In the genomic region with DNA sequence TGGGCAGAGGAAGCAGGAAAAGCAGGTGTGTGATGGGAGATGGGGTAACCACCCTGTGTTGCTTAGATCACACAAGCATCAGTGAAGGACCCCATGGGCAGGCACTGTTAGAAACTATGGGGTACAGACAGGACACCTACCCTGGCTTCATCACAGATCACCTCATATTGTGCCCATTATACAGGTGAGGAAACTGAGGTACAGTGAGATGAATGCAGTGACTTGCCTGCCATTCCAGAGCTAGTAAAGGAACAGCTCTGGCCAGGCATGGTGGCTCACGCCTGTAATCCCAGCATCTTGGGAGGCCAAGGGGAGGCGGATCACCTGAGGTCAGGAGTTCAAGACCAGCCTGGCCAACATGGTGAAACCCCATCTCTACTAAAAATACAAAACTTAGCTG, we compare ENCODE assay signal across 1 cellular context.
TF ChIP-seq lines count a peak whose summit lies in the region.

No MANE protein-coding gene starts in this region.

TF ChIP-seq in HepG2, 621 proteins besides CTCF, POLR2A, EP300 and RAD21:
- no peak for TF ChIP-seq ZC3H4 (CRISPR knock-in tag; IDR thresholded peaks at IDR 0.05; ENCODE audit: borderline replicate concordance)
- TF ChIP-seq ZNF335 (CRISPR knock-in tag; IDR thresholded peaks at IDR 0.05): no peak
- no peak for TF ChIP-seq JUNB (CRISPR knock-in tag; IDR thresholded peaks at IDR 0.05; ENCODE audit: borderline replicate concordance)
- TF ChIP-seq CERS6 (CRISPR knock-in tag; IDR thresholded peaks at IDR 0.05): no peak
- TF ChIP-seq, protein P1, sequence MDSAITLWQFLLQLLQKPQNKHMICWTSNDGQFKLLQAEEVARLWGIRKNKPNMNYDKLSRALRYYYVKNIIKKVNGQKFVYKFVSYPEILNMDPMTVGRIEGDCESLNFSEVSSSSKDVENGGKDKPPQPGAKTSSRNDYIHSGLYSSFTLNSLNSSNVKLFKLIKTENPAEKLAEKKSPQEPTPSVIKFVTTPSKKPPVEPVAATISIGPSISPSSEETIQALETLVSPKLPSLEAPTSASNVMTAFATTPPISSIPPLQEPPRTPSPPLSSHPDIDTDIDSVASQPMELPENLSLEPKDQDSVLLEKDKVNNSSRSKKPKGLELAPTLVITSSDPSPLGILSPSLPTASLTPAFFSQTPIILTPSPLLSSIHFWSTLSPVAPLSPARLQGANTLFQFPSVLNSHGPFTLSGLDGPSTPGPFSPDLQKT (CRISPR knock-in tag; IDR thresholded peaks at IDR 0.05; ENCODE audit: borderline replicate concordance): no peak
- TF ChIP-seq BCLAF1 (IDR thresholded peaks at IDR 0.05): no peak
- no peak for TF ChIP-seq SP1 (IDR thresholded peaks at IDR 0.05)
- TF ChIP-seq SP1 (CRISPR knock-in tag; IDR thresholded peaks at IDR 0.05): no peak
- TF ChIP-seq ZNF274 (CRISPR knock-in tag; IDR thresholded peaks at IDR 0.05): no peak
- no peak for TF ChIP-seq SCMH1 (CRISPR knock-in tag; IDR thresholded peaks at IDR 0.05; ENCODE audit: borderline replicate concordance)
- TF ChIP-seq FOXK1 (CRISPR knock-in tag; IDR thresholded peaks at IDR 0.05; ENCODE audit: borderline replicate concordance, low read depth): no peak
- TF ChIP-seq, protein P2, sequence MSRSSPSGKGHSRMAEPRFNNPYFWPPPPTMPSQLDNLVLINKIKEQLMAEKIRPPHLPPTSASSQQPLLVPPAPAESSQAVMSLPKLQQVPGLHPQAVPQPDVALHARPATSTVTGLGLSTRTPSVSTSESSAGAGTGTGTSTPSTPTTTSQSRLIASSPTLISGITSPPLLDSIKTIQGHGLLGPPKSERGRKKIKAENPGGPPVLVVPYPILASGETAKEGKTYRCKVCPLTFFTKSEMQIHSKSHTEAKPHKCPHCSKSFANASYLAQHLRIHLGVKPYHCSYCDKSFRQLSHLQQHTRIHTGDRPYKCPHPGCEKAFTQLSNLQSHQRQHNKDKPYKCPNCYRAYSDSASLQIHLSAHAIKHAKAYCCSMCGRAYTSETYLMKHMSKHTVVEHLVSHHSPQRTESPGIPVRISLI (CRISPR knock-in tag; IDR thresholded peaks at IDR 0.05; ENCODE audit: borderline replicate concordance): no peak
- peak; percentile 46; the same call in 1 of the 2 replicates for TF ChIP-seq ZMYM3 (CRISPR knock-in tag; IDR thresholded peaks at IDR 0.05)
- TF ChIP-seq KDM1A (CRISPR knock-in tag; IDR thresholded peaks at IDR 0.05): peak; percentile 17; the same call in 1 of the 2 replicates
- no peak for TF ChIP-seq WIZ (CRISPR knock-in tag; IDR thresholded peaks at IDR 0.05)
- no peak for TF ChIP-seq ZNF639 (CRISPR knock-in tag; conservative IDR thresholded peaks at IDR 0.05)
- TF ChIP-seq ZNF629 (CRISPR knock-in tag; conservative IDR thresholded peaks at IDR 0.05): peak; percentile 87
- TF ChIP-seq PAXIP1 (CRISPR knock-in tag; conservative IDR thresholded peaks at IDR 0.05): no peak
- TF ChIP-seq ZNF430 (CRISPR knock-in tag; IDR thresholded peaks at IDR 0.05): no peak
- no peak for TF ChIP-seq ZKSCAN8 (CRISPR knock-in tag; IDR thresholded peaks at IDR 0.05; ENCODE audit: borderline replicate concordance)
